In the genomic region with DNA sequence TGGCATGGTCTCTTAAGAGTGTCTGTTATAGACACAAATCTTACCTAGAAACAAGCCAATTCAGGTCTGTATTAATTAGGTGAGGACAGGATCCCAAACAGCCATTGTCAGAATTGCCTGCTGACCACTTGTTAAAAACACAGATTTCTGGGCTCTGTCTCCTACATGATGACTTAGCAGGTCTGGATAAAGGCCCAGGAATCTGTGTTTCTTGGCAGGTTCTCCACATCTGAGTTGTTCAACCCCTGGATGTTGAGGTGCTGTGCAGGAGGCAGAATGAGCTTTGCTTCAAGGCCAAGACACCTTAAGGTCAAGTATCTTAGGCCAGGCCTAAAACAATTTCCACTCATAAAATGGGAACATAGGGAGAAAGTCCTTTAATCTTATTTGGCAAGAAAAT, we compare ENCODE assay signal across 39 cellular contexts.
"Had no signal": no experiment of that assay in that cellular context is flagged by ENCODE, and none has a peak within 500 bp of the region (broad histone marks: within the 10 kb centered on the region; RNA-seq: fewer than 3 reads in every experiment).

No MANE protein-coding gene starts in this region.

- H3K4me1 ChIP-seq: ascending aorta had no signal

- FAIRE-seq: bronchial epithelial cell, TTC549 had no signal

- H3K4me3 ChIP-seq: ascending aorta, cardiac muscle cell had no signal

- H3K27ac ChIP-seq: ascending aorta, cardiac muscle cell, VCaP had no signal

- DNase-seq: activated CD4-positive, alpha-beta memory T cell treated with anti-CD3 and anti-CD28 coated beads, Interleukin-2, amount 10 ng/mL, durations not matched to agents 7 days and 5 days; activated CD4-positive, alpha-beta T cell treated with anti-CD3 and anti-CD28 coated beads for 1 hour; activated CD4-positive, alpha-beta T cell treated with anti-CD3 and anti-CD28 coated beads for 36 hours; activated CD4-positive, alpha-beta T cell treated with anti-CD3 and anti-CD28 coated beads for 48 hours; activated CD4-positive, alpha-beta T cell treated with anti-CD3 and anti-CD28 coated beads, Interleukin-2, amount 10 ng/mL, durations not matched to agents 7 days and 5 days; activated CD4-positive, alpha-beta T cell treated with anti-CD3 and anti-CD28 coated beads, Interleukin-2, amount 50 U/mL, for 48 hours; activated CD4-positive, CD25-positive, alpha-beta regulatory T cell; activated CD8-positive, alpha-beta memory T cell treated with anti-CD3 and anti-CD28 coated beads for 24 hours; activated CD8-positive, alpha-beta memory T cell treated with anti-CD3 and anti-CD28 coated beads, Interleukin-2, amount 10 ng/mL, durations not matched to agents 7 days and 5 days; activated CD8-positive, alpha-beta memory T cell treated with anti-CD3 and anti-CD28 coated beads, Interleukin-2, amount 50 U/mL, for 48 hours; activated CD8-positive, alpha-beta T cell treated with anti-CD3 and anti-CD28 coated beads, Interleukin-2, amount 10 ng/mL, durations not matched to agents 7 days and 5 days; activated effector memory CD4-positive, alpha-beta T cell treated with Interleukin-2 at 50 U/mL for 16 hours; activated gamma-delta T cell; activated naive CD4-positive, alpha-beta T cell treated with anti-CD3 and anti-CD28 coated beads, Interleukin-2, amount 10 ng/mL, durations not matched to agents 7 days and 5 days; activated naive CD4-positive, alpha-beta T cell treated with Interleukin-2 at 50 U/mL for 16 hours; activated naive CD8-positive, alpha-beta T cell treated with anti-CD3 and anti-CD28 coated beads, Interleukin-2, amount 10 ng/mL, durations not matched to agents 7 days and 5 days; activated naive CD8-positive, alpha-beta T cell treated with anti-CD3 and anti-CD28 coated beads, Interleukin-2, amount 50 U/mL, for 24 hours; activated T-cell treated with anti-CD3 and anti-CD28 coated beads, Interleukin-2, amount 50 U/mL, for 24 hours; activated T-cell treated with anti-CD3 and anti-CD28 coated beads, Interleukin-2, amount 50 U/mL, for 48 hours; amygdala; anterior cingulate cortex; caudate nucleus; T-helper 1 cell; T-helper 2 cell; T-helper 9 cell had no signal

- H3K27me3 Mint-ChIP-seq: activated CD4-positive, alpha-beta memory T cell treated with anti-CD3 and anti-CD28 coated beads, Interleukin-2, amount 10 ng/mL, durations not matched to agents 7 days and 5 days; activated CD4-positive, alpha-beta T cell treated with anti-CD3 and anti-CD28 coated beads for 36 hours; activated CD4-positive, alpha-beta T cell treated with anti-CD3 and anti-CD28 coated beads, Interleukin-2, amount 10 ng/mL, durations not matched to agents 7 days and 5 days; activated naive CD4-positive, alpha-beta T cell treated with anti-CD3 and anti-CD28 coated beads, Interleukin-2, amount 10 ng/mL, durations not matched to agents 7 days and 5 days; activated naive CD4-positive, alpha-beta T cell treated with anti-CD3 and anti-CD28 coated beads, Interleukin-2, amount 50 U/mL, for 24 hours; activated naive CD8-positive, alpha-beta T cell; activated naive CD8-positive, alpha-beta T cell treated with anti-CD3 and anti-CD28 coated beads, Interleukin-2, amount 50 U/mL, for 24 hours; activated T-cell treated with anti-CD3 and anti-CD28 coated beads, Interleukin-2, amount 50 U/mL, for 24 hours; central memory CD8-positive, alpha-beta T cell had no signal

- H3K4me3 Mint-ChIP-seq: activated CD4-positive, alpha-beta memory T cell treated with anti-CD3 and anti-CD28 coated beads, Interleukin-2, amount 10 ng/mL, durations not matched to agents 7 days and 5 days; activated CD4-positive, alpha-beta T cell treated with anti-CD3 and anti-CD28 coated beads for 36 hours; activated CD4-positive, alpha-beta T cell treated with anti-CD3 and anti-CD28 coated beads, Interleukin-2, amount 10 ng/mL, durations not matched to agents 7 days and 5 days; activated CD8-positive, alpha-beta memory T cell treated with anti-CD3 and anti-CD28 coated beads, Interleukin-2, amount 10 ng/mL, durations not matched to agents 7 days and 5 days; activated CD8-positive, alpha-beta T cell treated with anti-CD3 and anti-CD28 coated beads, Interleukin-2, amount 10 ng/mL, durations not matched to agents 7 days and 5 days; activated naive CD4-positive, alpha-beta T cell treated with anti-CD3 and anti-CD28 coated beads, Interleukin-2, amount 10 ng/mL, durations not matched to agents 7 days and 5 days; activated naive CD4-positive, alpha-beta T cell treated with anti-CD3 and anti-CD28 coated beads, Interleukin-2, amount 50 U/mL, for 24 hours; activated naive CD8-positive, alpha-beta T cell; activated naive CD8-positive, alpha-beta T cell treated with anti-CD3 and anti-CD28 coated beads, Interleukin-2, amount 10 ng/mL, durations not matched to agents 7 days and 5 days; activated naive CD8-positive, alpha-beta T cell treated with anti-CD3 and anti-CD28 coated beads, Interleukin-2, amount 50 U/mL, for 24 hours; activated T-cell treated with anti-CD3 and anti-CD28 coated beads, Interleukin-2, amount 50 U/mL, for 24 hours; brain; central memory CD8-positive, alpha-beta T cell; T-helper 1 cell treated with Interleukin-12 subunit alpha and Interleukin-12 subunit beta and Interleukin-4 antibody, amounts not matched to agents 30 μg/mL and 1 μg/mL, for 36 hours; T-helper 2 cell treated with Interferon-gamma antibody and Interleukin-4, amounts not matched to agents 5 μg/mL and 100 μg/mL, for 36 hours; WTC11 had no signal

- H3K27me3 ChIP-seq: ascending aorta, cardiac muscle cell had no signal

- H3K27ac Mint-ChIP-seq: activated CD4-positive, alpha-beta memory T cell treated with anti-CD3 and anti-CD28 coated beads, Interleukin-2, amount 10 ng/mL, durations not matched to agents 7 days and 5 days; activated CD4-positive, alpha-beta T cell treated with anti-CD3 and anti-CD28 coated beads for 36 hours; activated CD4-positive, alpha-beta T cell treated with anti-CD3 and anti-CD28 coated beads, Interleukin-2, amount 10 ng/mL, durations not matched to agents 7 days and 5 days; activated CD8-positive, alpha-beta memory T cell treated with anti-CD3 and anti-CD28 coated beads, Interleukin-2, amount 10 ng/mL, durations not matched to agents 7 days and 5 days; activated CD8-positive, alpha-beta T cell treated with anti-CD3 and anti-CD28 coated beads, Interleukin-2, amount 10 ng/mL, durations not matched to agents 7 days and 5 days; activated naive CD4-positive, alpha-beta T cell treated with anti-CD3 and anti-CD28 coated beads, Interleukin-2, amount 10 ng/mL, durations not matched to agents 7 days and 5 days; activated naive CD4-positive, alpha-beta T cell treated with anti-CD3 and anti-CD28 coated beads, Interleukin-2, amount 50 U/mL, for 24 hours; activated naive CD8-positive, alpha-beta T cell; activated naive CD8-positive, alpha-beta T cell treated with anti-CD3 and anti-CD28 coated beads, Interleukin-2, amount 10 ng/mL, durations not matched to agents 7 days and 5 days; activated naive CD8-positive, alpha-beta T cell treated with anti-CD3 and anti-CD28 coated beads, Interleukin-2, amount 50 U/mL, for 24 hours; activated T-cell treated with anti-CD3 and anti-CD28 coated beads, Interleukin-2, amount 50 U/mL, for 24 hours; activated T-helper 2 cell treated with anti-CD3 and anti-CD28 coated beads, Interferon-gamma antibody, Interleukin-2, Interleukin-4, amounts not matched to agents 10 μg/mL and 5 μg/mL and 100 μg/mL, durations not matched to agents 14 hours and 24 hours and 36 hours; brain; T-helper 1 cell treated with Interleukin-12 subunit alpha and Interleukin-12 subunit beta and Interleukin-4 antibody, amounts not matched to agents 30 μg/mL and 1 μg/mL, for 36 hours; T-helper 2 cell treated with Interferon-gamma antibody and Interleukin-4, amounts not matched to agents 5 μg/mL and 100 μg/mL, for 36 hours; WTC11 had no signal

- ATAC-seq: activated CD4-positive, alpha-beta T cell treated with anti-CD3 and anti-CD28 coated beads for 36 hours; activated CD4-positive, CD25-positive, alpha-beta regulatory T cell treated with anti-CD3 and anti-CD28 coated beads, Interleukin-2, amount 50 U/mL, for 24 hours; activated CD8-positive, alpha-beta memory T cell treated with anti-CD3 and anti-CD28 coated beads, Interleukin-2, amount 10 ng/mL, durations not matched to agents 7 days and 5 days; activated CD8-positive, alpha-beta T cell treated with anti-CD3 and anti-CD28 coated beads, Interleukin-2, amount 10 ng/mL, durations not matched to agents 7 days and 5 days; activated naive CD8-positive, alpha-beta T cell treated with anti-CD3 and anti-CD28 coated beads, Interleukin-2, amount 50 U/mL, for 24 hours; WTC11 had no signal

- H3K9me3 ChIP-seq: ascending aorta had no signal

- H3K36me3 Mint-ChIP-seq: brain, WTC11 had no signal

- H3K36me3 ChIP-seq: ascending aorta, cardiac muscle cell had no signal
